Comparison of ENCODE assay signal across 19 cellular contexts in the genomic region with DNA sequence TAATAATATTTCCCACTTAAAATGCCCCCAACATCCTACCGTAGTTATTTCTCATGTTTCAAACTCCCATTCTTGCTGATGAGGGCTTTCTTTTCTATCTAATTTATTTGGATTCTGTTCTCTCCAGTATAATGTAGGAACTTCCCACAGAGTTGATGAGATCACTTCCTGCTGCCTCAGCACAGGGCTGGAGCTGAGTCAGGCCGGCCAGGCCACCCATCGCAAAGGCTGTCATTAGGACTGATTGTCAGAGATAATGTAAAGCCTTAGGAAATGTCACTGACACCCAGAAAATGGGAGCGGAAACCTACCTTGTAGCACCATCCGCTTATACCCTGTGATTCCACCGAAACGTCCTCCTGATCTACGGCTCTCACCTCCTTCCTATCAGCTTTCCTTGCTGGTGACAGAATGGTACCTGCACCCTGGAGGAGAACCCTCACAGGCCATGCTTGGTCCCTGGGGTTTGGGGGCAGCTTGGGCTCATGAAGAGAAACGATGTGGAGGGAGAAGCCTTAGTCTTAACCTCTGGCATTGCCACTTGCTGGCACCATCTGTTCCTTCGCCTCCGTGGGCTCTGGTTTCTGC.
DNase-seq lines count a peak whose midpoint lies in the region; ATAC-seq, FAIRE-seq and TF ChIP-seq lines count a peak whose summit lies in the region.
"Had no signal": no experiment of that assay in that cellular context is flagged by ENCODE, and none has a peak within 500 bp of the region (broad histone marks: within the 10 kb centered on the region; RNA-seq: fewer than 3 reads in every experiment).

No MANE protein-coding gene starts in this region.

- no peaks in the 10 kb centered on the region for H3K9me3 ChIP-seq in RWPE2 (ENCODE audit: severe bottlenecking)
- H3K9me3 ChIP-seq: A549, tibial artery had no signal

- TF ChIP-seq CTCF in RWPE2 (IDR thresholded peaks at IDR 0.05; ENCODE audit: poor library complexity, severe bottlenecking): no peak
- no peak for TF ChIP-seq CTCF in fibroblast of pulmonary artery (IDR thresholded peaks at IDR 0.05; ENCODE audit: low read length, missing control alignments)

- peak; percentile 29; the same call in 1 of the 3 replicates for ATAC-seq in RWPE2 (ENCODE audit: low read depth)
- no peak for ATAC-seq in GM21381 (IDR thresholded peaks at IDR 0.05; ENCODE audit: unreplicated experiment)
- ATAC-seq: A549; activated CD8-positive, alpha-beta T cell treated with anti-CD3 and anti-CD28 coated beads for 36 hours; HCT116; left ventricle myocardium superior had no signal

- DNase-seq in NCI-H2171 treated with DMSO at 0.1 percent for 48 hours (lab: John Stamatoyannopoulos, UW): peak; percentile 17
- no peak for DNase-seq in NCI-H2171 (lab: John Stamatoyannopoulos, UW)
- DNase-seq in RWPE2 (ENCODE audit: low spot score): no peak
- DNase-seq in fibroblast of pulmonary artery (ENCODE audit: low read depth): peak; percentile 18
- DNase-seq in urothelium cell line (ENCODE audit: low spot score): peak; percentile 41
- no peak for DNase-seq in NCI-H2029 (lab: John Stamatoyannopoulos, UW)
- no peak for DNase-seq in GM19238 (ENCODE audit: insufficient read length, low spot score)
- DNase-seq: activated CD8-positive, alpha-beta T cell treated with anti-CD3 and anti-CD28 coated beads for 36 hours; anterior cingulate cortex; left ventricle myocardium superior; NCI-H1930; NCI-H82; retina; Right ventricle myocardium superior; tibial artery had no signal

- no peaks in the 10 kb centered on the region for H3K4me1 ChIP-seq in RWPE2 (ENCODE audit: insufficient read depth, poor library complexity, severe bottlenecking)

- no peak overlapping the region for H3K27ac ChIP-seq in RWPE2 (ENCODE audit: poor library complexity, severe bottlenecking)
- H3K27ac ChIP-seq: A549, KMS-11, tibial artery had no signal

- H3K27me3 ChIP-seq in RWPE2 (ENCODE audit: insufficient read depth, poor library complexity, severe bottlenecking): no peaks in the 10 kb centered on the region
- H3K27me3 ChIP-seq: tibial artery had no signal

- no peak for FAIRE-seq in urothelium cell line (lab: Jason Lieb, UNC)
- FAIRE-seq: A549 had no signal

- H3K36me3 ChIP-seq in RWPE2 (ENCODE audit: low read depth): no peaks in the 10 kb centered on the region
- H3K36me3 ChIP-seq: tibial artery had no signal

- H3K4me3 ChIP-seq in RWPE2 (ENCODE audit: severe bottlenecking): no peak overlapping the region
- H3K4me3 ChIP-seq in fibroblast of pulmonary artery (replicated peaks; ENCODE audit: low read depth, low read length): no peak overlapping the region
- H3K4me3 ChIP-seq: A549, tibial artery had no signal

Comparison
In these comparisons a context has a peak if more than half of its experiments do, and no peak if none do; other contexts are left out.
1. DNase-seq: peak in NCI-H2171 treated with DMSO at 0.1 percent for 48 hours (single experiment), fibroblast of pulmonary artery (single experiment) and urothelium cell line (single experiment); none in NCI-H2171 (single experiment), RWPE2 (single experiment), NCI-H2029 (single experiment) and GM19238 (single experiment).